In genomic region chr7:37901890-37902524, GRCh38 we compare ENCODE assay signal across 1 cellular context.
TF ChIP-seq lines count a peak whose summit lies in the region.

No MANE protein-coding gene starts in this region.

TF ChIP-seq in GM23338, 12 proteins besides CTCF, POLR2A, EP300 and RAD21:
- TF ChIP-seq, protein P1, sequence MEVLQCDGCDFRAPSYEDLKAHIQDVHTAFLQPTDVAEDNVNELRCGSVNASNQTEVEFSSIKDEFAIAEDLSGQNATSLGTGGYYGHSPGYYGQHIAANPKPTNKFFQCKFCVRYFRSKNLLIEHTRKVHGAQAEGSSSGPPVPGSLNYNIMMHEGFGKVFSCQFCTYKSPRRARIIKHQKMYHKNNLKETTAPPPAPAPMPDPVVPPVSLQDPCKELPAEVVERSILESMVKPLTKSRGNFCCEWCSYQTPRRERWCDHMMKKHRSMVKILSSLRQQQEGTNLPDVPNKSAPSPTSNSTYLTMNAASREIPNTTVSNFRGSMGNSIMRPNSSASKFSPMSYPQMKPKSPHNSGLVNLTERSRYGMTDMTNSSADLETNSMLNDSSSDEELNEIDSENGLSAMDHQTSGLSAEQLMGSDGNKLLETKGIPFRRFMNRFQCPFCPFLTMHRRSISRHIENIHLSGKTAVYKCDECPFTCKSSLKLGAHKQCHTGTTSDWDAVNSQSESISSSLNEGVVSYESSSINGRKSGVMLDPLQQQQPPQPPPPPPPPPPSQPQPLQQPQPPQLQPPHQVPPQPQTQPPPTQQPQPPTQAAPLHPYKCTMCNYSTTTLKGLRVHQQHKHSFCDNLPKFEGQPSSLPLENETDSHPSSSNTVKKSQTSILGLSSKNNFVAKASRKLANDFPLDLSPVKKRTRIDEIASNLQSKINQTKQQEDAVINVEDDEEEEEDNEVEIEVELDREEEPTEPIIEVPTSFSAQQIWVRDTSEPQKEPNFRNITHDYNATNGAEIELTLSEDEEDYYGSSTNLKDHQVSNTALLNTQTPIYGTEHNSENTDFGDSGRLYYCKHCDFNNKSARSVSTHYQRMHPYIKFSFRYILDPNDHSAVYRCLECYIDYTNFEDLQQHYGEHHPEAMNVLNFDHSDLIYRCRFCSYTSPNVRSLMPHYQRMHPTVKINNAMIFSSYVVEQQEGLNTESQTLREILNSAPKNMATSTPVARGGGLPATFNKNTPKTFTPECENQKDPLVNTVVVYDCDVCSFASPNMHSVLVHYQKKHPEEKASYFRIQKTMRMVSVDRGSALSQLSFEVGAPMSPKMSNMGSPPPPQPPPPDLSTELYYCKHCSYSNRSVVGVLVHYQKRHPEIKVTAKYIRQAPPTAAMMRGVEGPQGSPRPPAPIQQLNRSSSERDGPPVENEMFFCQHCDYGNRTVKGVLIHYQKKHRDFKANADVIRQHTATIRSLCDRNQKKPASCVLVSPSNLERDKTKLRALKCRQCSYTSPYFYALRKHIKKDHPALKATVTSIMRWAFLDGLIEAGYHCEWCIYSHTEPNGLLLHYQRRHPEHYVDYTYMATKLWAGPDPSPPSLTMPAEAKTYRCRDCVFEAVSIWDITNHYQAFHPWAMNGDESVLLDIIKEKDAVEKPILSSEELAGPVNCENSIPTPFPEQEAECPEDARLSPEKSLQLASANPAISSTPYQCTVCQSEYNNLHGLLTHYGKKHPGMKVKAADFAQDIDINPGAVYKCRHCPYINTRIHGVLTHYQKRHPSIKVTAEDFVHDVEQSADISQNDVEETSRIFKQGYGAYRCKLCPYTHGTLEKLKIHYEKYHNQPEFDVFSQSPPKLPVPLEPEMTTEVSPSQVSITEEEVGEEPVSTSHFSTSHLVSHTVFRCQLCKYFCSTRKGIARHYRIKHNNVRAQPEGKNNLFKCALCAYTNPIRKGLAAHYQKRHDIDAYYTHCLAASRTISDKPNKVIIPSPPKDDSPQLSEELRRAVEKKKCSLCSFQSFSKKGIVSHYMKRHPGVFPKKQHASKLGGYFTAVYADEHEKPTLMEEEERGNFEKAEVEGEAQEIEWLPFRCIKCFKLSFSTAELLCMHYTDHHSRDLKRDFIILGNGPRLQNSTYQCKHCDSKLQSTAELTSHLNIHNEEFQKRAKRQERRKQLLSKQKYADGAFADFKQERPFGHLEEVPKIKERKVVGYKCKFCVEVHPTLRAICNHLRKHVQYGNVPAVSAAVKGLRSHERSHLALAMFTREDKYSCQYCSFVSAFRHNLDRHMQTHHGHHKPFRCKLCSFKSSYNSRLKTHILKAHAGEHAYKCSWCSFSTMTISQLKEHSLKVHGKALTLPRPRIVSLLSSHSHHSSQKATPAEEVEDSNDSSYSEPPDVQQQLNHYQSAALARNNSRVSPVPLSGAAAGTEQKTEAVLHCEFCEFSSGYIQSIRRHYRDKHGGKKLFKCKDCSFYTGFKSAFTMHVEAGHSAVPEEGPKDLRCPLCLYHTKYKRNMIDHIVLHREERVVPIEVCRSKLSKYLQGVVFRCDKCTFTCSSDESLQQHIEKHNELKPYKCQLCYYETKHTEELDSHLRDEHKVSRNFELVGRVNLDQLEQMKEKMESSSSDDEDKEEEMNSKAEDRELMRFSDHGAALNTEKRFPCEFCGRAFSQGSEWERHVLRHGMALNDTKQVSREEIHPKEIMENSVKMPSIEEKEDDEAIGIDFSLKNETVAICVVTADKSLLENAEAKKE (CRISPR knock-in tag; IDR thresholded peaks at IDR 0.05): no peak
- no peak for TF ChIP-seq ETS1 (IDR thresholded peaks at IDR 0.05)
- TF ChIP-seq ZNF114 (CRISPR knock-in tag; IDR thresholded peaks at IDR 0.05): no peak
- no peak for TF ChIP-seq EZH2phosphoT487 (IDR thresholded peaks at IDR 0.05; ENCODE audit: unreplicated experiment)
- TF ChIP-seq CREB1 (CRISPR knock-in tag; IDR thresholded peaks at IDR 0.05; ENCODE audit: low read depth): no peak
- TF ChIP-seq NANOG (IDR thresholded peaks at IDR 0.05; ENCODE audit: borderline replicate concordance): no peak
- TF ChIP-seq JUNB (IDR thresholded peaks at IDR 0.05; ENCODE audit: unreplicated experiment): no peak
- no peak for TF ChIP-seq REST (IDR thresholded peaks at IDR 0.05; ENCODE audit: unreplicated experiment)
